In genomic region chr9:136847827-136848392, GRCh38 we compare ENCODE assay signal across 8 cellular contexts. TPM values are rescaled to one million over a fixed set of nuclear protein-coding genes. Genes with fewer than 3 reads are reported as not detected.
DNase-seq lines count a peak whose midpoint lies in the region; ATAC-seq and TF ChIP-seq lines count a peak whose summit lies in the region.

No MANE protein-coding gene starts in this region.

- no peaks in the 10 kb centered on the region for H3K79me2 ChIP-seq in OCI-LY7 (ENCODE audit: insufficient read depth, low read depth, low read length)

- CTCF ChIA-PET in OCI-LY7 (lab: Charles Lee; ENCODE audit: unreplicated experiment): no interaction called here

- peaks cover 26% of the 10 kb centered on the region for H3K4me1 Mint-ChIP-seq in activated T-cell treated with anti-CD3 and anti-CD28 coated beads, Interleukin-2, amount 50 U/mL, for 24 hours (ENCODE audit: low read depth)
- no peaks in the 10 kb centered on the region for H3K4me1 Mint-ChIP-seq in nephron

- H3K27ac ChIP-seq in HL-60 (replicated peaks): peak overlapping the region; percentile 88
- peak overlapping the region; percentile 55 for H3K27ac ChIP-seq in OCI-LY7 (ENCODE audit: low read depth, low read length, poor library complexity, severe bottlenecking)
- no peak overlapping the region for H3K27ac ChIP-seq in stomach smooth muscle (ENCODE audit: low read length)

- intact Hi-C loops in OCI-LY7 (cut with micrococcal nuclease; ENCODE audit: unreplicated experiment): loop anchor here (2.0 kb wide), 1 partner anchor 39 kb away; no protein-coding TSS in a partner anchor

- peak; percentile 52 for ATAC-seq in esophagus mucosa
- no peak for ATAC-seq in GM18519 (IDR thresholded peaks at IDR 0.05; ENCODE audit: low FRiP score, unreplicated experiment)

- H3K27me3 ChIP-seq in HL-60 (ENCODE audit: insufficient read depth, poor library complexity, severe bottlenecking) (peaks cover 8% of the 10 kb centered on the region), stomach smooth muscle (ENCODE audit: control insufficient read depth in 1 of 2, insufficient read depth in 2 of 2, low read length in 2 of 2) (peaks cover 12 to 41% of the 10 kb centered on the region in 2 donors)

- in situ Hi-C loops in Caki2 (cut with HindIII; ENCODE audit: low pct_unique_long_range_greater_than_20kb, low sequenced_read_pairs): no loop called here

- DNase-seq in Caki2 (ENCODE audit: low read depth): peak; percentile 91
- DNase-seq in HL-60 (ENCODE audit: low read depth in 1 of 2, low spot score in 1 of 2): peak; percentile 82 to 88
- peak; percentile 76 for DNase-seq in OCI-LY7 (ENCODE audit: low spot score)
- DNase-seq in activated T-cell treated with anti-CD3 and anti-CD28 coated beads, Interleukin-2, amount 50 U/mL, for 24 hours: peak; percentile 86

- peak overlapping the region; percentile 92 for H3K4me3 Mint-ChIP-seq in activated T-cell treated with anti-CD3 and anti-CD28 coated beads, Interleukin-2, amount 50 U/mL, for 24 hours
- H3K4me3 Mint-ChIP-seq in nephron: peak overlapping the region; percentile 95 to 97 (median 96)

- peak overlapping the region; percentile 81 for H3K27ac Mint-ChIP-seq in activated T-cell treated with anti-CD3 and anti-CD28 coated beads, Interleukin-2, amount 50 U/mL, for 24 hours
- H3K27ac Mint-ChIP-seq in nephron: peak overlapping the region; percentile 94 to 97 (median 97)

- BruUV-seq in OCI-LY7 (replicated peaks; lab: Mats Ljungman, UMichigan): no TSS peak

- H3K9me2 ChIP-seq in OCI-LY7 (ENCODE audit: insufficient read depth, low read length): no peaks in the 10 kb centered on the region

- H3K9ac ChIP-seq in stomach smooth muscle (ENCODE audit: low read length in 2 of 2): peak overlapping the region; percentile 62 to 64

- peaks cover 4% of the 10 kb centered on the region for H3K36me3 ChIP-seq in OCI-LY7 (ENCODE audit: insufficient read depth, low read length)
- peaks cover 0 to 4% of the 10 kb centered on the region in 2 donors for H3K36me3 ChIP-seq in stomach smooth muscle (ENCODE audit: control insufficient read depth in 2 of 2, insufficient read depth in 2 of 2, low read length in 2 of 2)

- H3K9me3 ChIP-seq in OCI-LY7 (ENCODE audit: low read length) (no peaks in the 10 kb centered on the region), stomach smooth muscle (ENCODE audit: control insufficient read depth in 2 of 2, low read length in 2 of 2) (no peaks in the 10 kb centered on the region)

- H3K36me3 Mint-ChIP-seq in activated T-cell treated with anti-CD3 and anti-CD28 coated beads, Interleukin-2, amount 50 U/mL, for 24 hours (ENCODE audit: low read depth): peaks cover 26% of the 10 kb centered on the region
- no peaks in the 10 kb centered on the region for H3K36me3 Mint-ChIP-seq in nephron (ENCODE audit: low read depth)

- no peaks in the 10 kb centered on the region for H4K20me1 ChIP-seq in OCI-LY7 (ENCODE audit: insufficient read depth, low read length)

- H3K4me2 ChIP-seq in OCI-LY7 (ENCODE audit: low read length): peak overlapping the region; percentile 74

- H2AFZ ChIP-seq in OCI-LY7 (ENCODE audit: low read length): no peak overlapping the region

- H3K4me3 ChIP-seq in HL-60 (replicated peaks; ENCODE audit: insufficient read depth, low read length) (peak overlapping the region; percentile 93), OCI-LY7 (ENCODE audit: low read depth, low read length, poor library complexity, severe bottlenecking) (peak overlapping the region; percentile 87), stomach smooth muscle (ENCODE audit: low read length in 2 of 2) (peak overlapping the region; percentile 76 to 92)

- H3K9me3 Mint-ChIP-seq in activated T-cell treated with anti-CD3 and anti-CD28 coated beads, Interleukin-2, amount 50 U/mL, for 24 hours: no peaks in the 10 kb centered on the region
- no peaks in the 10 kb centered on the region for H3K9me3 Mint-ChIP-seq in nephron

- peaks cover 22% of the 10 kb centered on the region for H3K4me1 ChIP-seq in OCI-LY7 (ENCODE audit: insufficient read depth, low read length, poor library complexity, severe bottlenecking)
- H3K4me1 ChIP-seq in stomach smooth muscle (ENCODE audit: control insufficient read depth, insufficient read depth, low read length): peaks cover 51% of the 10 kb centered on the region

- POLR2A ChIA-PET in OCI-LY7 (lab: Charles Lee): interaction anchor here (0.5 to 0.6 kb wide), 3 partner anchors 57 to 796 kb away, joined by 4 to 6 read pairs (median 4); partner anchors contain the start of gene TMEM141

- TF ChIP-seq CTCF in HL-60 (IDR thresholded peaks at IDR 0.05; ENCODE audit: insufficient read depth, low read length) (no peak), OCI-LY7 (conservative IDR thresholded peaks at IDR 0.05; ENCODE audit: low read length) (no peak), nephron (IDR thresholded peaks at IDR 0.05; ENCODE audit: unreplicated experiment in 3 of 3) (no peak)

- H3K27me3 Mint-ChIP-seq in activated T-cell treated with anti-CD3 and anti-CD28 coated beads, Interleukin-2, amount 50 U/mL, for 24 hours: peaks cover 32% of the 10 kb centered on the region
- no peaks in the 10 kb centered on the region for H3K27me3 Mint-ChIP-seq in nephron (ENCODE audit: low read depth)

RNA-seq across cellular contexts. Expression of gene PHPT1, which starts 1.3 kb away (rescaled TPM):
- total RNA-seq in Caki2 (2014; rRNA removed; shearing (Covaris generic); ENCODE audit: low replicate concordance): 125 and 127 TPM in 2 replicates
- 56.9 and 81.9 TPM in 2 replicates for total RNA-seq in OCI-LY7 (2014; rRNA removed; shearing (Covaris generic))
- total RNA-seq in OCI-LY7 (2022) (42.4 and 49.9 TPM in 2 replicates), esophagus mucosa (74.4 TPM)

RNA-seq across cellular contexts. Expression of gene MAMDC4, which starts 4.2 kb away (rescaled TPM):
- total RNA-seq in Caki2 (2014; rRNA removed; shearing (Covaris generic); ENCODE audit: low replicate concordance): 0.17 TPM in 2 replicates
- total RNA-seq in OCI-LY7 (2014; rRNA removed; shearing (Covaris generic)): 11.7 and 14.0 TPM in 2 replicates
- total RNA-seq in OCI-LY7 (2022): 12.7 and 14.2 TPM in 2 replicates
- total RNA-seq in esophagus mucosa: 1.3 TPM

RNA-seq across cellular contexts. Expression of gene AJM1, which starts 5.6 kb away (rescaled TPM):
- 1.3 and 1.7 TPM in 2 replicates for total RNA-seq in Caki2 (2014; rRNA removed; shearing (Covaris generic); ENCODE audit: low replicate concordance)
- total RNA-seq in OCI-LY7 (2014; rRNA removed; shearing (Covaris generic)): 2.4 and 2.5 TPM in 2 replicates
- total RNA-seq in OCI-LY7 (2022) (4.6 and 5.1 TPM in 2 replicates), esophagus mucosa (1.1 TPM)

RNA-seq across cellular contexts. Expression of gene EDF1, which starts 18.2 kb away (rescaled TPM):
- total RNA-seq in Caki2 (2014; rRNA removed; shearing (Covaris generic); ENCODE audit: low replicate concordance): 460 and 494 TPM in 2 replicates
- total RNA-seq in OCI-LY7 (2014; rRNA removed; shearing (Covaris generic)): 272 and 409 TPM in 2 replicates
- 222 and 246 TPM in 2 replicates for total RNA-seq in OCI-LY7 (2022)
- total RNA-seq in esophagus mucosa: 296 TPM

RNA-seq across cellular contexts. Expression of gene TRAF2, which starts 38.4 kb away (rescaled TPM):
- 61.9 and 67.0 TPM in 2 replicates for total RNA-seq in Caki2 (2014; rRNA removed; shearing (Covaris generic); ENCODE audit: low replicate concordance)
- total RNA-seq in OCI-LY7 (2014; rRNA removed; shearing (Covaris generic)): 31.4 and 34.7 TPM in 2 replicates
- total RNA-seq in OCI-LY7 (2022) (40.5 and 43.7 TPM in 2 replicates), esophagus mucosa (11.1 TPM)
